17 cellular contexts compared by ENCODE assay signal in the genomic region with DNA sequence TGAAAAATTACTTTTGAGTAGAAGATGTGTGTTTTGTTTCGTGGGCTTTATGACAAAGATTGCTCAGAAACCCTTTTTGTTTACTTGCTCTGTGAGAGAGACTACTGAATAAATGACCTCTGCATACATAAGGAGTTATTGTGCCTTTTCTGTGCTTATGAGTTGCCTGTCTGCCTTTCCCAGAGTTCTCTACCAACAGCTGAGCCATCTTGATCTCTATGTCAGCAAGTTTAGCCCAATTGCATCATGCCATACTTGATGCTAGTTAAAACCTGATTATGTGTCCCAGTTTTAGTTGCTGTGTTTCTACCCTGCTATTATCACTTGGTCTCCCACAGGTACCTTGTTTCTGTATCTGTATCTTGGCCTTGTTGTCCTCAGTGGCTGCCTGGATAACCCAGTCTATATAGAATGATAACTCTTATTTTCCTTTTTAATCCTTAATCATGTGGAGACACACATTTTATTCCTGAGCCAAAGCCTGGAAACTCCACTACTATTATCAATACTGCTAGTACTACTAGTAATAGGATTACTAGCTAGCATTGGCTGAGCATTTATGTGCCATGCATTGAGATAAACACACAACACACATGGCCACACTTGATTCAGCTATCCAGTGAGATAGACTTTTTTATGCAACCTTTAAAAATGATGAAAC. TPM values are rescaled to one million over a fixed set of nuclear protein-coding genes. Genes with fewer than 3 reads are reported as not detected.
DNase-seq lines count a peak whose midpoint lies in the region; ATAC-seq, FAIRE-seq and TF ChIP-seq lines count a peak whose summit lies in the region.
"Had no signal": no experiment of that assay in that cellular context is flagged by ENCODE, and none has a peak within 500 bp of the region (broad histone marks: within the 10 kb centered on the region; RNA-seq: fewer than 3 reads in every experiment).

No MANE protein-coding gene starts in this region.

- POLR2A ChIA-PET in K562 (lab: Yijun Ruan, JAX) = interaction anchor here (1.0 kb wide), 1 partner anchor 183 kb away, joined by 3 read pairs; no protein-coding TSS in a partner anchor
- POLR2A ChIA-PET in Caco-2 (lab: Charles Lee) = no interaction called here

- WGBS in K562 (ENCODE audit: insufficient coverage, low coverage, missing lambda C conversion rate) = 20% methylated on average over 1 of the region's 1 CpG

- no peak for TF ChIP-seq POLR2A in K562 (conservative IDR thresholded peaks at IDR 0.05)

- H3K9ac ChIP-seq in K562 (ENCODE audit: insufficient read depth in 1 of 2, low read depth in 2 of 2, low read length in 2 of 2) = no peak overlapping the region

- intact Hi-C loops in K562 (cut with micrococcal nuclease) = no loop called here
- intact Hi-C loops in Caco-2 (cut with micrococcal nuclease; ENCODE audit: unreplicated experiment) = no loop called here

- H3K4me1 ChIP-seq in K562 (replicated peaks in 1 of 2; ENCODE audit: control insufficient read depth in 2 of 2, insufficient read depth in 2 of 2, low read length in 2 of 2) (no peaks in the 10 kb centered on the region; a peak in 1 of 5 replicates), osteoblast (ENCODE audit: insufficient read depth, low read length) (no peaks in the 10 kb centered on the region), Caco-2 (no peaks in the 10 kb centered on the region)
- no peaks in the 10 kb centered on the region for H3K4me1 ChIP-seq in effector memory CD4-positive, alpha-beta T cell (ENCODE audit: control insufficient read depth, insufficient read depth, low read length, poor library complexity, severe bottlenecking)
- H3K4me1 ChIP-seq: A549 had no signal

- CTCF ChIA-PET in K562 (lab: Yijun Ruan, JAX; ENCODE audit: low intra/inter-chr PET ratio) (no interaction called here), Caco-2 (lab: Charles Lee) (no interaction called here)

- no peak for FAIRE-seq in K562 (lab: Jason Lieb, UNC)
- FAIRE-seq: A549, G401.6, GM12891, H1 had no signal

- H3K27me3 ChIP-seq in K562 (ENCODE audit: control insufficient read depth in 2 of 2, insufficient read depth in 2 of 2, low read length in 2 of 2) = no peaks in the 10 kb centered on the region; a peak in 1 of 5 replicates
- no peaks in the 10 kb centered on the region for H3K27me3 ChIP-seq in osteoblast (ENCODE audit: insufficient read depth, low read length)
- H3K27me3 ChIP-seq in effector memory CD4-positive, alpha-beta T cell (replicated peaks; ENCODE audit: control insufficient read depth, insufficient read depth, low read length, poor library complexity, severe bottlenecking) = no peaks in the 10 kb centered on the region
- no peaks in the 10 kb centered on the region; the same call in 1 of the 2 replicates for H3K27me3 ChIP-seq in Caco-2 (replicated peaks; ENCODE audit: control insufficient read depth, insufficient read depth, low read length)

- H3K27ac Mint-ChIP-seq in Caco-2 (ENCODE audit: unreplicated experiment) = no peak overlapping the region
- H3K27ac Mint-ChIP-seq: CD14-positive monocyte; CD8-positive, alpha-beta T cell; HFFc6 had no signal

- H2AFZ ChIP-seq in K562 (ENCODE audit: low read depth, low read length) = no peak overlapping the region
- H2AFZ ChIP-seq in osteoblast (ENCODE audit: low read length) = peak overlapping the region; percentile 50

- no peaks in the 10 kb centered on the region for H4K20me1 ChIP-seq in K562 (replicated peaks; ENCODE audit: control insufficient read depth, insufficient read depth, low read length)
- H4K20me1 ChIP-seq in osteoblast (ENCODE audit: insufficient read depth, low read length) = no peaks in the 10 kb centered on the region

- TF ChIP-seq EP300 in K562 (IDR thresholded peaks at IDR 0.05; ENCODE audit: low read length) = no peak

- peak; percentile 71 for ATAC-seq in K562
- ATAC-seq: A549; CD8-positive, alpha-beta T cell had no signal

- H3K4me3 Mint-ChIP-seq in Caco-2 (ENCODE audit: unreplicated experiment) = no peak overlapping the region
- H3K4me3 Mint-ChIP-seq: CD14-positive monocyte; CD8-positive, alpha-beta T cell; HFFc6 had no signal

- H3K4me1 Mint-ChIP-seq in Caco-2 (ENCODE audit: low read depth, unreplicated experiment) = no peaks in the 10 kb centered on the region
- H3K4me1 Mint-ChIP-seq: CD14-positive monocyte had no signal

- no peak for TF ChIP-seq CTCF in K562 (IDR thresholded peaks at IDR 0.05 in 2 of 3, conservative IDR thresholded peaks at IDR 0.05 in 1 of 3; ENCODE audit: insufficient read depth in 2 of 3, low read depth in 1 of 3, low read length in 3 of 3)
- TF ChIP-seq CTCF in osteoblast (IDR thresholded peaks at IDR 0.05; ENCODE audit: extremely low read depth, low read depth, low read length) = no peak
- no peak for TF ChIP-seq CTCF in Caco-2 (IDR thresholded peaks at IDR 0.05; ENCODE audit: insufficient read depth in 1 of 2, low read depth in 1 of 2, low read length in 1 of 2, severe bottlenecking in 1 of 2, unreplicated experiment in 1 of 2)

- in situ Hi-C loops in K562 (cut with MboI) = no loop called here

- no peaks in the 10 kb centered on the region for H3K79me2 ChIP-seq in K562 (ENCODE audit: control insufficient read depth, insufficient read depth, low read length)
- H3K79me2 ChIP-seq in osteoblast (ENCODE audit: insufficient read depth, low read length) = no peaks in the 10 kb centered on the region

- H3K9me1 ChIP-seq in K562 (ENCODE audit: control insufficient read depth, insufficient read depth, low read length) = no peaks in the 10 kb centered on the region

- H3K27ac ChIP-seq in K562 (ENCODE audit: extremely low read depth, low read depth, low read length) (no peak overlapping the region), osteoblast (ENCODE audit: low read depth, low read length) (no peak overlapping the region)
- H3K27ac ChIP-seq in effector memory CD4-positive, alpha-beta T cell (ENCODE audit: insufficient read depth, low read length, poor library complexity, severe bottlenecking) = no peak overlapping the region

- BruUV-seq in K562 (replicated peaks; lab: Mats Ljungman, UMichigan) = no TSS peak
- no TSS peak for BruUV-seq in Caco-2 (replicated peaks; lab: Mats Ljungman, UMichigan)

- DNase-seq in COLO829 (ENCODE audit: low spot score) (peak; percentile 16), NCI-H460 (ENCODE audit: extremely low read depth, low read depth) (peak; percentile 16), K562 (ENCODE audit: extremely low read depth in 1 of 4, low spot score in 3 of 4) (no peak), osteoblast (ENCODE audit: insufficient read length, low spot score, missing footprints) (no peak), Caco-2 (no peak)
- no peak for DNase-seq in effector memory CD4-positive, alpha-beta T cell
- DNase-seq: CD8-positive, alpha-beta T cell; DMS79 treated with DMSO at 0.1 percent for 48 hours; EL; HCEC 1CT; HFFc6; KG1 had no signal

- H3K27me3 Mint-ChIP-seq in Caco-2 (ENCODE audit: insufficient read depth, unreplicated experiment) = peaks cover 13% of the 10 kb centered on the region

- TF ChIP-seq RAD21 in K562 (CRISPR knock-in tag; conservative IDR thresholded peaks at IDR 0.05 in 1 of 2, IDR thresholded peaks at IDR 0.05 in 1 of 2) = no peak

- H3K36me3 ChIP-seq in K562 (ENCODE audit: control insufficient read depth, insufficient read depth, low read length) (no peaks in the 10 kb centered on the region), osteoblast (ENCODE audit: insufficient read depth, low read length) (no peaks in the 10 kb centered on the region), Caco-2 (ENCODE audit: control insufficient read depth, insufficient read depth, low read length) (no peaks in the 10 kb centered on the region)
- H3K36me3 ChIP-seq in effector memory CD4-positive, alpha-beta T cell (ENCODE audit: control insufficient read depth, insufficient read depth, low read length) = no peaks in the 10 kb centered on the region

- H3K4me3 ChIP-seq in K562 = no peak overlapping the region
- H3K4me3 ChIP-seq in osteoblast (ENCODE audit: insufficient read depth, low read length) = no peak overlapping the region
- no peak overlapping the region for H3K4me3 ChIP-seq in effector memory CD4-positive, alpha-beta T cell (ENCODE audit: insufficient read depth, low read depth, low read length, poor library complexity, severe bottlenecking)
- H3K4me3 ChIP-seq in Caco-2 (ENCODE audit: low read depth, low read length) = no peak overlapping the region
- H3K4me3 ChIP-seq: A549 had no signal

- H3K9me3 Mint-ChIP-seq in Caco-2 (ENCODE audit: unreplicated experiment) = no peaks in the 10 kb centered on the region
- H3K9me3 Mint-ChIP-seq: CD8-positive, alpha-beta T cell; HFFc6 had no signal

- H3K9me3 ChIP-seq in K562 (replicated peaks; ENCODE audit: control insufficient read depth, insufficient read depth, low read depth, low read length) (no peaks in the 10 kb centered on the region), osteoblast (ENCODE audit: low read depth, low read length) (no peaks in the 10 kb centered on the region), Caco-2 (no peaks in the 10 kb centered on the region)
- H3K9me3 ChIP-seq in effector memory CD4-positive, alpha-beta T cell (ENCODE audit: control insufficient read depth, low read length) = no peaks in the 10 kb centered on the region
- H3K9me3 ChIP-seq: A549 had no signal

- H3K4me2 ChIP-seq in K562 (ENCODE audit: insufficient read depth, low read length) (no peak overlapping the region), osteoblast (ENCODE audit: insufficient read depth, low read length) (no peak overlapping the region)
- H3K4me2 ChIP-seq: A549 had no signal

- H3K36me3 Mint-ChIP-seq in Caco-2 (ENCODE audit: insufficient read depth, unreplicated experiment) = no peaks in the 10 kb centered on the region
- H3K36me3 Mint-ChIP-seq: CD14-positive monocyte; CD8-positive, alpha-beta T cell had no signal

RNA-seq across cellular contexts. Expression of a gene that starts 28.7 kb away (rescaled TPM):
- total RNA-seq in NCI-H460 (2014; rRNA removed; shearing (Covaris generic)) = 267 and 272 TPM in 2 replicates
- 61.1 and 90.1 TPM in 2 replicates for polyA plus RNA-seq in NCI-H460 (2014; cell fraction: nucleus; rRNA removed)
- 1.7 and 2.8 TPM in 2 replicates for total RNA-seq in K562 (2011; cell fraction: chromatin; rRNA removed; ENCODE audit: low replicate concordance)
- total RNA-seq in K562 (2011; cell fraction: nucleolus; rRNA removed) = 0.13 and 0.50 TPM in 2 replicates
- total RNA-seq in K562 (2011; cell fraction: nucleoplasm; rRNA removed) = 0.88 and 2.5 TPM in 2 replicates
- 3.3 and 3.6 TPM in 2 replicates for total RNA-seq in K562 (2014; rRNA removed)
- total RNA-seq in K562 (2014; rRNA removed; fragmentation: Illumina TruSeq; extraction: Trizol) = 6.0 and 6.6 TPM in 2 replicates
- total RNA-seq in K562 (2015; rRNA removed; fragmentation: Illumina TruSeq; extraction: Trizol) = 4.9 and 5.6 TPM in 2 replicates
- total RNA-seq in K562 (2021) = 3.7 and 4.1 TPM in 2 replicates
- 4.6 and 7.5 TPM in 2 replicates for polyA plus RNA-seq in K562 (2011; rRNA removed)
- 0.82 and 5.4 TPM in 2 replicates for polyA plus RNA-seq in K562 (2011; cell fraction: cytosol; rRNA removed)
- 1.5 and 4.3 TPM in 2 replicates for polyA plus RNA-seq in K562 (2011; cell fraction: nucleus; rRNA removed)
- polyA plus RNA-seq in K562 (2012) = 3.2 and 4.9 TPM in 2 replicates
- 4.2 and 5.4 TPM in 2 replicates for polyA plus RNA-seq in K562 (2014; fragmentation: Illumina TruSeq; extraction: Trizol)
- 1 to 10 TPM; 2.6 to 2.7 TPM for polyA plus RNA-seq in K562 (2014; fragmentation: Nextera tagmentation; extraction: Ambion mirVana)
- polyA plus RNA-seq in K562 (2014; rRNA removed) = 2.8 and 3.0 TPM in 2 replicates
- polyA minus RNA-seq in K562 (2011; rRNA and poly(A)+ RNA removed) = 3.9 and 9.8 TPM in 2 replicates
- polyA minus RNA-seq in K562 (2011; cell fraction: cytosol; rRNA and poly(A)+ RNA removed) = 1.4 and 3.4 TPM in 2 replicates
- 0.67 and 3.6 TPM in 2 replicates for polyA minus RNA-seq in K562 (2011; cell fraction: nucleus; rRNA and poly(A)+ RNA removed)
- total RNA-seq in osteoblast = 204 and 219 TPM in 2 replicates
- 12.0 and 12.5 TPM in 2 replicates for total RNA-seq in Caco-2 (2022)
- total RNA-seq: CD8-positive, alpha-beta T cell had no signal

Comparison
In these comparisons a context has a peak if more than half of its experiments do, and no peak if none do; other contexts are left out.
1. DNase-seq: peak in COLO829 (single experiment) and NCI-H460 (single experiment); none in K562 (0 of 4), osteoblast (single experiment), effector memory CD4-positive, alpha-beta T cell (0 of 3) and Caco-2 (0 of 2).
2. RNA of a gene that starts 28.7 kb away (total RNA-seq): 267 to 272 TPM in NCI-H460 and 204 to 219 TPM in osteoblast; 12.0 to 12.5 TPM in Caco-2 and 0.13 to 6.6 TPM in K562; every median in the first group is over 10 times any median in the second.